ENCODE assay signal across 7 cellular contexts in genomic region chr7:128651096-128651495, GRCh38. TPM values are rescaled to one million over a fixed set of nuclear protein-coding genes. Genes with fewer than 3 reads are reported as not detected.
DNase-seq lines count a peak whose midpoint lies in the region; TF ChIP-seq lines count a peak whose summit lies in the region.
"Not testable (repeated sequence)": the region's sequence is repeated elsewhere in the genome, so short reads cannot be mapped to it uniquely, and the experiment has no call there.
"Had no signal": no experiment of that assay in that cellular context is flagged by ENCODE, and none has a peak within 500 bp of the region (broad histone marks: within the 10 kb centered on the region; RNA-seq: fewer than 3 reads in every experiment).

No MANE protein-coding gene starts in this region.

- not testable (repeated sequence) for H3K9me3 ChIP-seq in osteoblast (ENCODE audit: low read depth, low read length)

- TF ChIP-seq CTCF in osteoblast (IDR thresholded peaks at IDR 0.05; ENCODE audit: extremely low read depth, low read depth, low read length) = not testable (repeated sequence)

- H3K36me3 ChIP-seq in osteoblast (ENCODE audit: insufficient read depth, low read length) = not testable (repeated sequence)

- peak overlapping the region; percentile 69 for H3K27ac ChIP-seq in cingulate gyrus (ENCODE audit: low read depth, low read length)
- peak overlapping the region; percentile 56 for H3K27ac ChIP-seq in osteoblast (ENCODE audit: low read depth, low read length)

- not testable (repeated sequence) for H4K20me1 ChIP-seq in osteoblast (ENCODE audit: insufficient read depth, low read length)

- not testable (repeated sequence) for H3K27me3 ChIP-seq in osteoblast (ENCODE audit: insufficient read depth, low read length)

- intact Hi-C loops in posterior cingulate gyrus (cut with DNase I) = not testable (repeated sequence)

- H3K4me3 ChIP-seq in osteoblast (ENCODE audit: insufficient read depth, low read length) = not testable (repeated sequence)

- not testable (repeated sequence) for H3K4me1 ChIP-seq in osteoblast (ENCODE audit: insufficient read depth, low read length)

- not testable (repeated sequence) for H3K4me2 ChIP-seq in osteoblast (ENCODE audit: insufficient read depth, low read length)

- H3K79me2 ChIP-seq in osteoblast (ENCODE audit: insufficient read depth, low read length) = not testable (repeated sequence)

- in situ Hi-C loops in SK-MEL-5 (cut with HindIII; ENCODE audit: low pct_unique_long_range_greater_than_20kb, low sequenced_read_pairs) = not testable (repeated sequence)

- DNase-seq in Ammon's horn (ENCODE audit: low spot score) (peak; percentile 19), SK-MEL-5 (ENCODE audit: low read depth, low spot score) (peak; percentile 49), globus pallidus (ENCODE audit: low spot score) (peak; percentile 25), posterior cingulate gyrus (peak in 6 of 10 donors; percentile 7 to 91 (median 42))
- not testable (repeated sequence) for DNase-seq in osteoblast (ENCODE audit: insufficient read length, low spot score, missing footprints)

- not testable (repeated sequence) for H2AFZ ChIP-seq in osteoblast (ENCODE audit: low read length)

RNA-seq across cellular contexts. Expression of gene GARIN1A, which starts 21.0 kb away (rescaled TPM):
- total RNA-seq in SK-MEL-5 (2014; rRNA removed; shearing (Covaris generic)) = 0.21 and 0.82 TPM in 2 replicates
- polyA plus RNA-seq in SK-MEL-5 (2015; cell fraction: cytosol; rRNA removed) = 0.08 and 0.70 TPM in 2 replicates
- polyA plus RNA-seq in SK-MEL-5 (2015; cell fraction: nucleus; rRNA removed) = 0.95 and 3.3 TPM in 2 replicates
- total RNA-seq in osteoblast = 1.4 and 2.1 TPM in 2 replicates
- total RNA-seq: A172 had no signal
